In genomic region chr1:11540773-11541160, GRCh38 we compare ENCODE assay signal across 33 cellular contexts.
"Had no signal": no experiment of that assay in that cellular context is flagged by ENCODE, and none has a peak within 500 bp of the region (broad histone marks: within the 10 kb centered on the region; RNA-seq: fewer than 3 reads in every experiment).

No MANE protein-coding gene starts in this region.

- H3K27me3 ChIP-seq: body of pancreas, brain microvascular endothelial cell had no signal

- H3K36me3 ChIP-seq: adrenal gland, brain microvascular endothelial cell, breast epithelium had no signal

- FAIRE-seq: astrocyte, TTC549 had no signal

- H3K9me3 ChIP-seq: adrenal gland, body of pancreas, breast epithelium had no signal

- DNase-seq: activated B cell treated with CpG ODN at 0.5 μM for 24 hours; activated CD4-positive, alpha-beta memory T cell treated with anti-CD3 and anti-CD28 coated beads for 36 hours; activated CD4-positive, alpha-beta T cell treated with anti-CD3 and anti-CD28 coated beads for 4 hours; activated CD4-positive, alpha-beta T cell treated with anti-CD3 and anti-CD28 coated beads, Interleukin-2, amount 10 ng/mL, durations not matched to agents 24 days and 14 days; activated CD4-positive, alpha-beta T cell treated with anti-CD3 and anti-CD28 coated beads, Interleukin-2, amount 50 U/mL, for 1 hour; activated CD4-positive, alpha-beta T cell treated with anti-CD3 and anti-CD28 coated beads, Interleukin-2, amount 50 U/mL, for 4 hours; activated CD4-positive, CD25-positive, alpha-beta regulatory T cell treated with anti-CD3 and anti-CD28 coated beads, Interleukin-2, amount 50 U/mL, for 72 hours; activated CD8-positive, alpha-beta memory T cell treated with anti-CD3 and anti-CD28 coated beads, Interleukin-2, amount 50 U/mL, for 4 hours; activated CD8-positive, alpha-beta T cell treated with anti-CD3 and anti-CD28 coated beads for 36 hours; activated effector memory CD4-positive, alpha-beta T cell treated with anti-CD3 and anti-CD28 coated beads, Interleukin-2, amount 50 U/mL, for 16 hours; activated gamma-delta T cell treated with Interleukin-2 at 50 U/mL for 16 hours; activated naive CD4-positive, alpha-beta T cell; activated naive CD4-positive, alpha-beta T cell treated with anti-CD3 and anti-CD28 coated beads for 36 hours; activated naive CD4-positive, alpha-beta T cell treated with anti-CD3 and anti-CD28 coated beads, Interleukin-2, amount 50 U/mL, for 16 hours; activated naive CD8-positive, alpha-beta T cell treated with anti-CD3 and anti-CD28 coated beads for 36 hours; activated T-cell treated with anti-CD3 and anti-CD28 coated beads for 4 hours; activated T-cell treated with anti-CD3 and anti-CD28 coated beads, Interleukin-2, amount 50 U/mL, for 1 hour; activated T-cell treated with anti-CD3 and anti-CD28 coated beads, Interleukin-2, amount 50 U/mL, for 4 hours; activated T-cell treated with anti-CD3 and anti-CD28 coated beads, Interleukin-2, amount 50 U/mL, for 72 hours; adrenal gland; amniotic stem cell; body of pancreas; brain microvascular endothelial cell; central memory CD4-positive, alpha-beta T cell; T-helper 1 cell; T-helper 2 cell; T-helper 9 cell had no signal

- H3K4me3 ChIP-seq: adrenal gland, body of pancreas, breast epithelium had no signal

- H3K4me1 ChIP-seq: adrenal gland, body of pancreas, breast epithelium had no signal

- H3K27ac ChIP-seq: adrenal gland, body of pancreas, brain microvascular endothelial cell, breast epithelium, VCaP had no signal

- ATAC-seq: activated CD8-positive, alpha-beta T cell treated with anti-CD3 and anti-CD28 coated beads for 36 hours; activated naive CD4-positive, alpha-beta T cell treated with anti-CD3 and anti-CD28 coated beads, Interleukin-2, amount 50 U/mL, for 72 hours; activated T-cell treated with anti-CD3 and anti-CD28 coated beads, Interleukin-2, amount 50 U/mL, for 4 hours; activated T-cell treated with anti-CD3 and anti-CD28 coated beads, Interleukin-2, amount 50 U/mL, for 72 hours; activated T-helper 17 cell treated with anti-CD3 and anti-CD28 coated beads, Interleukin-2, amount 50 U/mL, for 72 hours; body of pancreas had no signal
